Comparison of ENCODE assay signal across 8 cellular contexts in the genomic region with DNA sequence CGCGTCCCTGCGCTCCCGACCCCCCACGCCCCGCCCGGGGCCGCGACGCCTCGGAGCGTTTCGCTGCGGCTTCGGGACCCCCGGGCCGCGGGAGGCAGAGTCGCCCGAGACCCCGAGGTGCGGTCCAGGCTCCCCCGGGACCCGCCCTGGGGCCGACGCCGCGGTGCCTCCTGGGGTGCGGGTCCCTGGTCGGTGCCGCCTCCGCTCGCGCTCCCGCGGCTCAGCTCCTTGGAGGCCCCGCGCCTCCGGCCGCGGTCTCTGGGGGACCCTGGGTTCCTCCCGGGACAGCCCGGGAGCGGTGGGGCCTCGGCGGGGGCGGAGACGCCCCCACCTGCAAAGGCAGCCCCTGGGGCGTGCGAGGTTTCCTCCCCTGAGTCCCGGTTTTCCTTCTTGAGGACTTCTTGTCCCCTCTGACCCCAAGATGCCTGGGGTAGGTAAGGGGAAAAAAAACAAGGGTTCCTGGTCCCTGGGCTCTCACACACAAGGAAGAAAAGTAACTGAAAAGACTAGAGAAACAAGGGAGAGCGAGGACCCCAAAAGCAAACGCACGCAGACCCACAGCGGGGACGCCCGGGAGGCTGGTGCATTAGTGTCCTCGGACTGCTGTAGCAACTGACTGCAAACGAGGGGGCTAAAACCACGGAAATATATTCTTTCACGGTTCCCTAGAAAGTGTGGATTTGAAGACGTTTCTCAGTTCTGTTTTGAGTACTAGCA. TPM values are rescaled to one million over a fixed set of nuclear protein-coding genes. Genes with fewer than 3 reads are reported as not detected.
DNase-seq lines count a peak whose midpoint lies in the region; ATAC-seq, FAIRE-seq and TF ChIP-seq lines count a peak whose summit lies in the region.

No MANE protein-coding gene starts in this region.

- H3K27ac ChIP-seq in body of pancreas (peak overlapping the region in 3 of 4 donors; percentile 86 to 97 (median 94)), lower lobe of right lung (peak overlapping the region; percentile 91)

- DNase-seq in GM13977 (ENCODE audit: low spot score): peak; percentile 37
- DNase-seq in body of pancreas: peak in 2 of 4 donors; percentile 11 to 16
- DNase-seq in lower lobe of right lung: no peak
- peak; percentile 7 for DNase-seq in urothelium cell line (ENCODE audit: low spot score)
- DNase-seq in NCI-H1092 (lab: John Stamatoyannopoulos, UW): no peak
- no peak for DNase-seq in NCI-H1930 (lab: John Stamatoyannopoulos, UW)

- H3K9me3 ChIP-seq in body of pancreas (no peaks in the 10 kb centered on the region), lower lobe of right lung (peaks cover 28% of the 10 kb centered on the region)

- ATAC-seq in HG03280 (IDR thresholded peaks at IDR 0.05; ENCODE audit: unreplicated experiment): peak; percentile 8
- no peak for ATAC-seq in body of pancreas
- ATAC-seq in lower lobe of right lung: peak in 1 of 2 donors; percentile 3
- no peak for ATAC-seq in GM18909 (IDR thresholded peaks at IDR 0.05; ENCODE audit: poor library complexity, unreplicated experiment)

- TF ChIP-seq POLR2A in body of pancreas (IDR thresholded peaks at IDR 0.05): no peak

- WGBS in body of pancreas, 2 donors: 2 to 21% methylated on average over 11 to 43 of the region's 62 CpGs

- TF ChIP-seq CTCF in GM13977 (IDR thresholded peaks at IDR 0.05; ENCODE audit: extremely low read depth, insufficient read depth, missing control alignments) (no peak), body of pancreas (IDR thresholded peaks at IDR 0.05) (no peak), lower lobe of right lung (IDR thresholded peaks at IDR 0.05) (no peak)

- H3K27me3 ChIP-seq in body of pancreas (no peaks in the 10 kb centered on the region), lower lobe of right lung (ENCODE audit: low read depth) (no peaks in the 10 kb centered on the region)

- H3K4me1 ChIP-seq in body of pancreas (peaks cover 13% of the 10 kb centered on the region), lower lobe of right lung (peaks cover 17% of the 10 kb centered on the region)

- H3K36me3 ChIP-seq in body of pancreas (replicated peaks in 1 of 2; ENCODE audit: insufficient read depth in 1 of 2, low read depth in 2 of 2) (no peaks in the 10 kb centered on the region), lower lobe of right lung (no peaks in the 10 kb centered on the region)

- intact Hi-C loops in body of pancreas (cut with DNase I) (no loop called here), lower lobe of right lung (cut with DNase I) (no loop called here)

- H3K4me3 ChIP-seq in body of pancreas (peak overlapping the region; percentile 52 to 80), lower lobe of right lung (peak overlapping the region; percentile 80)

- in situ Hi-C loops in GM13977 (cut with MboI; ENCODE audit: low pct_unique_long_range_greater_than_20kb, low sequenced_read_pairs, unreplicated experiment): no loop called here

- no peak for FAIRE-seq in urothelium cell line (lab: Jason Lieb, UNC)

RNA-seq across cellular contexts. Expression of a gene that starts 0.7 kb away (rescaled TPM):
- total RNA-seq in body of pancreas (1 to 10 TPM; 2.3 to 4.6 TPM), lower lobe of right lung (7.7 TPM)

RNA-seq across cellular contexts. Expression of a gene that starts 22.3 kb away (rescaled TPM):
- total RNA-seq in body of pancreas (1 to 10 TPM; 3.6 to 4.4 TPM), lower lobe of right lung (4.2 TPM)

RNA-seq across cellular contexts. Expression of a gene that starts 25.1 kb away (rescaled TPM):
- not detected for total RNA-seq in body of pancreas
- total RNA-seq in lower lobe of right lung: not detected

RNA-seq across cellular contexts. Expression of a gene that starts 56.7 kb away (rescaled TPM):
- 10 to 100 TPM; 17.5 to 19.7 TPM for total RNA-seq in body of pancreas
- 34.9 TPM for total RNA-seq in lower lobe of right lung

RNA-seq across cellular contexts. Expression of a gene that starts 58.7 kb away (rescaled TPM):
- total RNA-seq in body of pancreas: 1 to 10 TPM in 1 of 2 donors, under 1 TPM in 1; 0.33 to 2.3 TPM
- total RNA-seq in lower lobe of right lung: 5.1 TPM

Comparison
In these comparisons a context has a peak if more than half of its experiments do, and no peak if none do; other contexts are left out.
1. DNase-seq: peak in GM13977 (single experiment) and urothelium cell line (single experiment); none in lower lobe of right lung (single experiment), NCI-H1092 (single experiment) and NCI-H1930 (0 of 2).